8 cellular contexts compared by ENCODE assay signal in genomic region chr7:27172823-27173411, GRCh38. TPM values are rescaled to one million over a fixed set of nuclear protein-coding genes. Genes with fewer than 3 reads are reported as not detected.
DNase-seq lines count a peak whose midpoint lies in the region; ATAC-seq and TF ChIP-seq lines count a peak whose summit lies in the region.

No MANE protein-coding gene starts in this region.

- TF ChIP-seq EP300 in stomach (IDR thresholded peaks at IDR 0.05) = no peak

- WGBS in stomach, 5 donors = 3 to 7% (median 5%) methylated on average over 24 to 40 of the region's 40 CpGs
- WGBS in endodermal cell (ENCODE audit: insufficient coverage in 1 of 2, insufficient read length in 1 of 2), 2 experiments = 1 to 3% methylated on average over 24 to 40 of the region's 40 CpGs

- H3K27ac Mint-ChIP-seq in activated B cell treated with CpG ODN at 0.5 μM for 24 hours (no peak overlapping the region), immature natural killer cell (peak overlapping the region in 2 of 6 donors; percentile 11 to 50), endodermal cell (no peak overlapping the region)
- no peak overlapping the region for H3K27ac Mint-ChIP-seq in activated CD4-positive, alpha-beta T cell treated with anti-CD3 and anti-CD28 coated beads, Interleukin-2, amount 10 ng/mL, durations not matched to agents 24 days and 14 days

- peaks cover 54% of the 10 kb centered on the region for H3K27me3 Mint-ChIP-seq in activated B cell treated with CpG ODN at 0.5 μM for 24 hours
- peaks cover 36 to 53% (median 36%) of the 10 kb centered on the region in 3 donors for H3K27me3 Mint-ChIP-seq in immature natural killer cell (ENCODE audit: low read depth in 3 of 3)
- H3K27me3 Mint-ChIP-seq in activated CD4-positive, alpha-beta T cell treated with anti-CD3 and anti-CD28 coated beads, Interleukin-2, amount 10 ng/mL, durations not matched to agents 24 days and 14 days = peaks cover 60% of the 10 kb centered on the region
- peaks cover 97% of the 10 kb centered on the region for H3K27me3 Mint-ChIP-seq in endodermal cell (ENCODE audit: insufficient read depth)

- H3K4me3 ChIP-seq in HEK293 (ENCODE audit: low read depth, low read length) (peak overlapping the region; percentile 76), stomach (peak overlapping the region; percentile 38 to 54 (median 45)), endodermal cell (ENCODE audit: low read length) (no peak overlapping the region)

- TF ChIP-seq CTCF in HEK293 (tag by site-specific recombination; IDR thresholded peaks at IDR 0.05) (no peak), activated B cell treated with CpG ODN at 0.5 μM for 24 hours (IDR thresholded peaks at IDR 0.05) (no peak), stomach (IDR thresholded peaks at IDR 0.05) (no peak), endodermal cell (conservative IDR thresholded peaks at IDR 0.05) (no peak)

- peak; percentile 63 for DNase-seq in AG08396 (ENCODE audit: low spot score)
- no peak for DNase-seq in activated B cell treated with CpG ODN at 0.5 μM for 24 hours
- no peak for DNase-seq in immature natural killer cell
- peak; percentile 20 for DNase-seq in stomach
- no peak for DNase-seq in activated CD4-positive, alpha-beta T cell treated with anti-CD3 and anti-CD28 coated beads, Interleukin-2, amount 10 ng/mL, durations not matched to agents 24 days and 14 days
- no peak for DNase-seq in endodermal cell

- H3K36me3 ChIP-seq in HEK293 (ENCODE audit: control insufficient read depth in 2 of 2, insufficient read depth in 1 of 2, low read length in 2 of 2) (peaks cover 8 to 19% of the 10 kb centered on the region in 2 experiments), stomach (no peaks in the 10 kb centered on the region), endodermal cell (ENCODE audit: control insufficient read depth, insufficient read depth, low read length) (no peaks in the 10 kb centered on the region)

- H3K4me3 Mint-ChIP-seq in activated B cell treated with CpG ODN at 0.5 μM for 24 hours (peak overlapping the region; percentile 55), immature natural killer cell (peak overlapping the region; percentile 77 to 80 (median 79)), endodermal cell (no peak overlapping the region)
- no peak overlapping the region for H3K4me3 Mint-ChIP-seq in activated CD4-positive, alpha-beta T cell treated with anti-CD3 and anti-CD28 coated beads, Interleukin-2, amount 10 ng/mL, durations not matched to agents 24 days and 14 days

- intact Hi-C loops in activated B cell treated with CpG ODN at 0.5 μM for 24 hours (cut with micrococcal nuclease) = loop anchor here (1.0 kb wide), 2 partner anchors 11 to 22 kb away; no protein-coding TSS in a partner anchor
- intact Hi-C loops in stomach (cut with DNase I; ENCODE audit: low total_unique reads) = loop anchor here (10.0 kb wide), 1 partner anchor 1298 kb away; no protein-coding TSS in a partner anchor
- intact Hi-C loops in activated CD4-positive, alpha-beta T cell treated with anti-CD3 and anti-CD28 coated beads, Interleukin-2, amount 10 ng/mL, durations not matched to agents 24 days and 14 days (cut with micrococcal nuclease) = loop anchor here (2.0 kb wide), 2 partner anchors 16 to 24 kb away; partner anchors contain the start of gene HOXA7

- H3K9me3 ChIP-seq in HEK293 (ENCODE audit: control insufficient read depth, insufficient read depth, low read depth, low read length) (no peaks in the 10 kb centered on the region), stomach (peaks cover 0 to 18% (median 0%) of the 10 kb centered on the region in 4 donors), endodermal cell (ENCODE audit: control insufficient read depth, low read length) (peaks cover 11% of the 10 kb centered on the region)

- no peak for TF ChIP-seq POLR2A in stomach (IDR thresholded peaks at IDR 0.05)

- H3K9ac ChIP-seq in endodermal cell (ENCODE audit: extremely low read depth, low read length, poor library complexity, severe bottlenecking) = no peak overlapping the region

- H3K27me3 ChIP-seq in stomach (peaks cover 57 to 100% (median 100%) of the 10 kb centered on the region in 3 donors), endodermal cell (ENCODE audit: control insufficient read depth, insufficient read depth, low read length, poor library complexity, severe bottlenecking) (peaks cover 100% of the 10 kb centered on the region)

- H3K9me3 Mint-ChIP-seq in activated B cell treated with CpG ODN at 0.5 μM for 24 hours (no peaks in the 10 kb centered on the region), immature natural killer cell (no peaks in the 10 kb centered on the region), endodermal cell (peaks cover 1% of the 10 kb centered on the region)
- peaks cover 8% of the 10 kb centered on the region for H3K9me3 Mint-ChIP-seq in activated CD4-positive, alpha-beta T cell treated with anti-CD3 and anti-CD28 coated beads, Interleukin-2, amount 10 ng/mL, durations not matched to agents 24 days and 14 days

- H3K27ac ChIP-seq in HEK293 (ENCODE audit: extremely low read depth, low read depth, low read length) (peak overlapping the region; percentile 100), stomach (no peak overlapping the region), endodermal cell (ENCODE audit: low read depth, low read length) (no peak overlapping the region)

- POLR2A ChIA-PET in HEK293 (lab: Yijun Ruan, JAX) (interaction anchor here (0.7 to 11.2 kb wide), 14 partner anchors 8 to 1317 kb away, joined by 3 to 237 read pairs (median 4); partner anchors contain the start of genes CBX3, HOXA11, HOXA13 and HOXA6), activated B cell treated with CpG ODN at 0.5 μM for 24 hours (lab: Charles Lee) (interaction anchor here (1.7 kb wide), 1 partner anchor 10 kb away, joined by 6 read pairs; no protein-coding TSS in a partner anchor)

- ATAC-seq in activated B cell treated with CpG ODN at 0.5 μM for 24 hours (ENCODE audit: low read depth) (no peak), HG03097 (IDR thresholded peaks at IDR 0.05; ENCODE audit: low FRiP score, unreplicated experiment) (no peak)

- H3K36me3 Mint-ChIP-seq in activated B cell treated with CpG ODN at 0.5 μM for 24 hours (ENCODE audit: low read depth) (no peaks in the 10 kb centered on the region), immature natural killer cell (peaks cover 3 to 5% (median 4%) of the 10 kb centered on the region in 3 donors), endodermal cell (ENCODE audit: low read depth) (no peaks in the 10 kb centered on the region)
- H3K36me3 Mint-ChIP-seq in activated CD4-positive, alpha-beta T cell treated with anti-CD3 and anti-CD28 coated beads, Interleukin-2, amount 10 ng/mL, durations not matched to agents 24 days and 14 days (ENCODE audit: low read depth) = peaks cover 7% of the 10 kb centered on the region

- CTCF ChIA-PET in HEK293 (lab: Yijun Ruan, JAX) (interaction anchor here (0.5 to 0.7 kb wide), 2 partner anchors 58 to 359 kb away, joined by 3 read pairs; no protein-coding TSS in a partner anchor), activated B cell treated with CpG ODN at 0.5 μM for 24 hours (lab: Charles Lee) (interaction anchor here (2.0 kb wide), 1 partner anchor 803 kb away, joined by 6 read pairs; no protein-coding TSS in a partner anchor)

- H3K4me1 Mint-ChIP-seq in activated B cell treated with CpG ODN at 0.5 μM for 24 hours (peaks cover 20% of the 10 kb centered on the region), immature natural killer cell (peaks cover 29 to 38% of the 10 kb centered on the region in 2 donors), endodermal cell (no peaks in the 10 kb centered on the region)
- peaks cover 5% of the 10 kb centered on the region for H3K4me1 Mint-ChIP-seq in activated CD4-positive, alpha-beta T cell treated with anti-CD3 and anti-CD28 coated beads, Interleukin-2, amount 10 ng/mL, durations not matched to agents 24 days and 14 days

- H3K4me1 ChIP-seq in HEK293 (ENCODE audit: control insufficient read depth, insufficient read depth, low read length) (peaks cover 10% of the 10 kb centered on the region), stomach (peaks cover 27 to 46% (median 42%) of the 10 kb centered on the region in 4 donors), endodermal cell (ENCODE audit: control insufficient read depth, insufficient read depth, low read length) (no peaks in the 10 kb centered on the region)

RNA-seq across cellular contexts. Expression of gene HOXA10, which starts 1.2 kb away (rescaled TPM):
- total RNA-seq in activated B cell treated with CpG ODN at 0.5 μM for 24 hours = 0.24 TPM in 1 of 2 replicates, not detected in the other
- 10 to 100 TPM in 1 of 3 donors, 1 to 10 TPM in 2; 4.2 to 17.3 (median 6.2) TPM for polyA plus RNA-seq in immature natural killer cell
- 100 to 1,000 TPM in 1 of 5 donors, under 1 TPM in 1, not detected in 3; 0.92 to 337 TPM for total RNA-seq in stomach
- polyA plus RNA-seq in stomach = under 1 TPM in 1 of 3 donors, not detected in 2; 0.18 TPM
- not detected in 2 replicates for total RNA-seq in activated CD4-positive, alpha-beta T cell treated with anti-CD3 and anti-CD28 coated beads, Interleukin-2, amount 10 ng/mL, durations not matched to agents 24 days and 14 days
- total RNA-seq in endodermal cell = not detected
- 12.7 TPM for polyA plus RNA-seq in endodermal cell (2013, experiment 1 of 2)
- polyA plus RNA-seq in endodermal cell (2013, experiment 2 of 2) = 8.0 TPM

RNA-seq across cellular contexts. Expression of gene HOXA9, which starts 7.6 kb away (rescaled TPM):
- total RNA-seq in activated B cell treated with CpG ODN at 0.5 μM for 24 hours = not detected in 2 replicates
- polyA plus RNA-seq in immature natural killer cell = 1 to 10 TPM; 1.6 to 3.1 (median 1.8) TPM
- total RNA-seq in stomach = 10 to 100 TPM in 1 of 5 donors, not detected in 4; 68.1 TPM
- under 1 TPM in 1 of 3 donors, not detected in 2; 0.25 TPM for polyA plus RNA-seq in stomach
- total RNA-seq in activated CD4-positive, alpha-beta T cell treated with anti-CD3 and anti-CD28 coated beads, Interleukin-2, amount 10 ng/mL, durations not matched to agents 24 days and 14 days = not detected in 2 replicates
- total RNA-seq in endodermal cell = not detected
- polyA plus RNA-seq in endodermal cell (2013, experiment 1 of 2) = 23.9 TPM
- polyA plus RNA-seq in endodermal cell (2013, experiment 2 of 2) = 14.3 TPM

RNA-seq across cellular contexts. Expression of gene HOXA11, which starts 12.1 kb away (rescaled TPM):
- total RNA-seq in activated B cell treated with CpG ODN at 0.5 μM for 24 hours (not detected in 2 replicates), stomach (1 to 10 TPM in 1 of 5 donors, not detected in 4; 5.2 TPM), endodermal cell (not detected)
- polyA plus RNA-seq in immature natural killer cell (not detected), stomach (not detected)
- not detected in 2 replicates for total RNA-seq in activated CD4-positive, alpha-beta T cell treated with anti-CD3 and anti-CD28 coated beads, Interleukin-2, amount 10 ng/mL, durations not matched to agents 24 days and 14 days
- 1.8 TPM for polyA plus RNA-seq in endodermal cell (2013, experiment 1 of 2)
- polyA plus RNA-seq in endodermal cell (2013, experiment 2 of 2) = 1.4 TPM

RNA-seq across cellular contexts. Expression of gene HOXA7, which starts 16.4 kb away (rescaled TPM):
- total RNA-seq in activated B cell treated with CpG ODN at 0.5 μM for 24 hours = not detected in 2 replicates
- polyA plus RNA-seq in immature natural killer cell = 1 to 10 TPM in 2 of 3 donors, not detected in 1; 1.0 to 4.2 TPM
- total RNA-seq in stomach = 10 to 100 TPM in 1 of 5 donors, 1 to 10 TPM in 3, not detected in 1; 1.1 to 34.8 (median 3.3) TPM
- 1 to 10 TPM in 1 of 3 donors, under 1 TPM in 2; 0.98 to 7.9 (median 1.00) TPM for polyA plus RNA-seq in stomach
- not detected in 2 replicates for total RNA-seq in activated CD4-positive, alpha-beta T cell treated with anti-CD3 and anti-CD28 coated beads, Interleukin-2, amount 10 ng/mL, durations not matched to agents 24 days and 14 days
- total RNA-seq in endodermal cell = not detected
- 7.1 TPM for polyA plus RNA-seq in endodermal cell (2013, experiment 1 of 2)
- 2.9 TPM for polyA plus RNA-seq in endodermal cell (2013, experiment 2 of 2)

RNA-seq across cellular contexts. Expression of gene HOXA3, which starts 20.5 kb away (rescaled TPM):
- total RNA-seq in activated B cell treated with CpG ODN at 0.5 μM for 24 hours (not detected in 2 replicates), stomach (10 to 100 TPM in 1 of 5 donors, 1 to 10 TPM in 2, under 1 TPM in 2; 0.87 to 42.6 (median 5.2) TPM), endodermal cell (not detected)
- polyA plus RNA-seq in immature natural killer cell (under 1 TPM in 1 of 3 donors, not detected in 2; 0.13 TPM), stomach (1 to 10 TPM; 2.8 to 5.2 (median 4.8) TPM)
- not detected in 2 replicates for total RNA-seq in activated CD4-positive, alpha-beta T cell treated with anti-CD3 and anti-CD28 coated beads, Interleukin-2, amount 10 ng/mL, durations not matched to agents 24 days and 14 days
- 19.4 TPM for polyA plus RNA-seq in endodermal cell (2013, experiment 1 of 2)
- polyA plus RNA-seq in endodermal cell (2013, experiment 2 of 2) = 15.9 TPM

Comparison
In these comparisons a context has a peak if more than half of its experiments do, and no peak if none do; other contexts are left out.
1. DNase-seq: peak in AG08396 (single experiment) and stomach (single experiment); none in activated B cell treated with CpG ODN at 0.5 μM for 24 hours (single experiment), immature natural killer cell (0 of 3), activated CD4-positive, alpha-beta T cell treated with anti-CD3 and anti-CD28 coated beads, Interleukin-2, amount 10 ng/mL, durations not matched to agents 24 days and 14 days (single experiment) and endodermal cell (single experiment).
2. H3K4me3 Mint-ChIP-seq: peak in activated B cell treated with CpG ODN at 0.5 μM for 24 hours (single experiment) and immature natural killer cell (5 of 5); none in activated CD4-positive, alpha-beta T cell treated with anti-CD3 and anti-CD28 coated beads, Interleukin-2, amount 10 ng/mL, durations not matched to agents 24 days and 14 days (single experiment) and endodermal cell (single experiment).